8 cellular contexts compared by ENCODE assay signal in the genomic region with DNA sequence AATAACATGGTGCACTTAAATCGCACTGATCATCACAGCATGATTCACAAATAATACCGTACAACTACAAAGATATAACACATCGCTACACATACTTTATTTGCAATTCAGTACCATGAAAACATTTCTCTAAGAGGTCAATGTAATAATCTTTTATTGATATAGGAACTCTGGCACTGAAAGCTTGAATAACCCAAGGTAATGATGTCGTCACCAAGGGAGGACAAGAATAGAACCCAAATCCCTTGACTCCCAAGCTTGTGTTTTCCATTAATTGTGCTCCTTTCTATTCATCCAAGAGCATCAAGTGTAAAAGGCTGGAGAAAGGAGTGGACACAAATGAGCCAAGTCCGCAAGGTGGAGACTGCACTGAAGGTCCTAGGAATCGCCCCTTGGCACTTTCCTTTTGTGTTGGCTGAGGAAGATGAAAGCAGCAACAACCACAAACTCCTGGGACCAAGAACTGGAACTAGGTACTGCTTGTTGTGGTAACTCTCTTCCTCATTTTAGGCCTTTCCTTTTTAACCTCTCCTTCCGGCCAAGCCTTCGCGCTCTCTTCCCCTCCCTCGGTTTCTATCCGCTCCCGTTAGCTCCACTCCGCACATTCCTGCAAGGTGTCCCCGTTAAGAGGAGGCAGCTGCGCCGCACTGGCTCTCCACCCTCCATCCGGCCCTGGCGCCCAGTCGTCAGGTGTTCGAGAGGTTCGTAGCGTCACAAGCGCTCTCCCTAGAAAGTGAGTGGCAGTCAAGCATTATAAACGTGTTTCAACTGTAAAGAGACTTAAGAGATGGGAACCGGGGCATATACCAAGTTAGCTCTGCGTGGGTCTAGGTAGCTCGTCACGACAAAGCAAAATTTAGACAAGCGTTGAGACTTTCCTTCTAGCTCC. TPM values are rescaled to one million over a fixed set of nuclear protein-coding genes. Genes with fewer than 3 reads are reported as not detected.
DNase-seq lines count a peak whose midpoint lies in the region; ATAC-seq and TF ChIP-seq lines count a peak whose summit lies in the region.

No MANE protein-coding gene starts in this region.

- in situ Hi-C loops in KBM-7 (cut with MboI; ENCODE audit: low pct_unique_long_range_greater_than_20kb, low sequenced_read_pairs), result no loop called here

- peaks cover 13% of the 10 kb centered on the region for H3K4me1 Mint-ChIP-seq in type B pancreatic cell (ENCODE audit: unreplicated experiment)

- no peak overlapping the region for H3K14ac ChIP-seq in mesenchymal stem cell (ENCODE audit: low read length in 2 of 2)

- H3F3A ChIP-seq in SU-DHL-6 (ENCODE audit: insufficient read depth), result peaks cover 16% of the 10 kb centered on the region

- H3K9ac ChIP-seq in SU-DHL-6 (ENCODE audit: low read length) (peak overlapping the region; percentile 77), mesenchymal stem cell (ENCODE audit: low read length) (peak overlapping the region; percentile 96)

- H2BK5ac ChIP-seq in mesenchymal stem cell (ENCODE audit: low read depth, low read length, poor library complexity, severe bottlenecking), result no peak overlapping the region

- no peaks in the 10 kb centered on the region for H3K9me3 ChIP-seq in SU-DHL-6 (ENCODE audit: insufficient read depth, low read length)
- H3K9me3 ChIP-seq in ectodermal cell (ENCODE audit: control insufficient read depth, low read length), result no peaks in the 10 kb centered on the region
- H3K9me3 ChIP-seq in mesenchymal stem cell (ENCODE audit: control insufficient read depth, low read length), result no peaks in the 10 kb centered on the region

- no peaks in the 10 kb centered on the region for H3K9me3 Mint-ChIP-seq in type B pancreatic cell

- H3K79me1 ChIP-seq in mesenchymal stem cell (replicated peaks; ENCODE audit: low read length, poor library complexity, severe bottlenecking), result no peaks in the 10 kb centered on the region

- H4K8ac ChIP-seq in mesenchymal stem cell (ENCODE audit: low read length), result peak overlapping the region; percentile 85

- H3K4me2 ChIP-seq in SU-DHL-6 (ENCODE audit: low read depth, low read length, poor library complexity, severe bottlenecking) (peak overlapping the region; percentile 87), mesenchymal stem cell (ENCODE audit: low read length, poor library complexity, severe bottlenecking) (peak overlapping the region; percentile 72)

- ATAC-seq in GM21717 (IDR thresholded peaks at IDR 0.05; ENCODE audit: unreplicated experiment), result peak; percentile 40

- H3K27me3 Mint-ChIP-seq in type B pancreatic cell, result peaks cover 22% of the 10 kb centered on the region

- H3K36me3 Mint-ChIP-seq in type B pancreatic cell, result no peaks in the 10 kb centered on the region

- TF ChIP-seq CTCF in SU-DHL-6 (IDR thresholded peaks at IDR 0.05; ENCODE audit: insufficient read depth, low read length, poor library complexity, severe bottlenecking) (no peak), type B pancreatic cell (conservative IDR thresholded peaks at IDR 0.05) (no peak)

- peak overlapping the region; percentile 66 to 83 for H3K4ac ChIP-seq in mesenchymal stem cell (ENCODE audit: low read depth in 1 of 2, low read length in 2 of 2)

- H3K27ac Mint-ChIP-seq in type B pancreatic cell, result peak overlapping the region; percentile 98

- H3K27ac ChIP-seq in SU-DHL-6 (ENCODE audit: low read depth, low read length) (peak overlapping the region; percentile 89), ectodermal cell (ENCODE audit: insufficient read depth, low read depth, low read length, poor library complexity, severe bottlenecking) (peak overlapping the region; percentile 97), mesenchymal stem cell (ENCODE audit: low read length, poor library complexity, severe bottlenecking) (peak overlapping the region; percentile 66)

- peaks cover 5% of the 10 kb centered on the region; the same call in 1 of the 2 replicates for H3K36me3 ChIP-seq in SU-DHL-6 (ENCODE audit: low read length)
- H3K36me3 ChIP-seq in ectodermal cell (ENCODE audit: control insufficient read depth, insufficient read depth, low read length), result no peaks in the 10 kb centered on the region
- H3K36me3 ChIP-seq in mesenchymal stem cell (ENCODE audit: control insufficient read depth in 1 of 2, insufficient read depth in 2 of 2, low read depth in 1 of 2, low read length in 2 of 2), result no peaks in the 10 kb centered on the region

- peaks cover 9% of the 10 kb centered on the region for H3K4me1 ChIP-seq in ectodermal cell (ENCODE audit: control insufficient read depth, insufficient read depth, low read length)
- H3K4me1 ChIP-seq in mesenchymal stem cell (ENCODE audit: control insufficient read depth, insufficient read depth, low read depth, low read length), result peaks cover 4% of the 10 kb centered on the region

- no peak overlapping the region for H2BK15ac ChIP-seq in mesenchymal stem cell (ENCODE audit: low read depth, poor library complexity, severe bottlenecking)

- peak overlapping the region; percentile 34 to 81 for H3K18ac ChIP-seq in mesenchymal stem cell (ENCODE audit: low read depth in 1 of 2, low read length in 2 of 2)

- H4K91ac ChIP-seq in mesenchymal stem cell (ENCODE audit: low read length), result peak overlapping the region; percentile 60

- H4K20me1 ChIP-seq in SU-DHL-6 (ENCODE audit: low read depth, low read length), result peaks cover 30% of the 10 kb centered on the region

- H2AK5ac ChIP-seq in mesenchymal stem cell (ENCODE audit: low read length, severe bottlenecking), result no peak overlapping the region

- no peak overlapping the region for H3K23ac ChIP-seq in mesenchymal stem cell (ENCODE audit: low read length in 2 of 2)

- peak overlapping the region; percentile 80 for H2AFZ ChIP-seq in SU-DHL-6 (ENCODE audit: low read depth, low read length, severe bottlenecking)
- peak overlapping the region; percentile 68 for H2AFZ ChIP-seq in mesenchymal stem cell (ENCODE audit: low read depth, low read length)

- H3K4me3 ChIP-seq in SU-DHL-6 (ENCODE audit: insufficient read depth, low read length, poor library complexity, severe bottlenecking), result peak overlapping the region; percentile 90
- H3K4me3 ChIP-seq in ectodermal cell (ENCODE audit: insufficient read depth, low read depth, low read length), result peak overlapping the region; percentile 94
- peak overlapping the region; percentile 63 to 95 for H3K4me3 ChIP-seq in mesenchymal stem cell (ENCODE audit: insufficient read depth in 1 of 2, low read depth in 1 of 2, low read length in 2 of 2)

- peak overlapping the region; percentile 98 for H3K4me3 Mint-ChIP-seq in type B pancreatic cell

- 16 to 17% methylated on average over 29 of the region's 29 CpGs for WGBS in ectodermal cell, 2 experiments
- 14% methylated on average over 28 of the region's 29 CpGs for WGBS in mesenchymal stem cell

- no peaks in the 10 kb centered on the region for H3K9me2 ChIP-seq in SU-DHL-6 (replicated peaks; ENCODE audit: insufficient read depth, low read length)

- no peak overlapping the region for H2BK120ac ChIP-seq in mesenchymal stem cell (ENCODE audit: low read depth, low read length)

- no peak overlapping the region for H2BK12ac ChIP-seq in mesenchymal stem cell (ENCODE audit: low read length in 2 of 2)

- DNase-seq in NCI-H2171 (lab: John Stamatoyannopoulos, UW), result peak; percentile 82
- no peak for DNase-seq in NCI-H2171 treated with DMSO at 0.1 percent for 48 hours (lab: John Stamatoyannopoulos, UW)
- DNase-seq in KBM-7, result peak; percentile 91
- DNase-seq in mesenchymal stem cell, result no peak
- no peak for DNase-seq in type B pancreatic cell (ENCODE audit: extremely low spot score, unreplicated experiment)

- H3K27me3 ChIP-seq in SU-DHL-6 (ENCODE audit: low read length), result no peaks in the 10 kb centered on the region
- H3K27me3 ChIP-seq in ectodermal cell (ENCODE audit: control insufficient read depth, insufficient read depth, low read length, poor library complexity, severe bottlenecking), result no peaks in the 10 kb centered on the region
- no peaks in the 10 kb centered on the region for H3K27me3 ChIP-seq in mesenchymal stem cell (ENCODE audit: control insufficient read depth in 1 of 2, insufficient read depth in 1 of 2, low read length in 2 of 2)

- peaks cover 40% of the 10 kb centered on the region for H3K79me2 ChIP-seq in SU-DHL-6 (ENCODE audit: insufficient read depth, low read length)

RNA-seq across cellular contexts. Expression of gene CBLL1, which starts 1.0 kb away (rescaled TPM):
- polyA plus RNA-seq in ectodermal cell (2013, experiment 1 of 4), result 36.6 TPM
- 38.9 TPM for polyA plus RNA-seq in ectodermal cell (2013, experiment 2 of 4)
- polyA plus RNA-seq in ectodermal cell (2013, experiment 3 of 4), result 36.7 TPM
- polyA plus RNA-seq in ectodermal cell (2013, experiment 4 of 4), result 37.9 TPM
- 26.8 TPM for polyA plus RNA-seq in mesenchymal stem cell (2013, experiment 1 of 2)
- 25.0 TPM for polyA plus RNA-seq in mesenchymal stem cell (2013, experiment 2 of 2)
- 25.0 and 28.3 TPM in 2 replicates for total RNA-seq in type B pancreatic cell (ENCODE audit: low replicate concordance)

Comparison
In these comparisons a context has a peak if more than half of its experiments do, and no peak if none do; other contexts are left out.
1. DNase-seq: peak in NCI-H2171 (single experiment) and KBM-7 (single experiment); none in NCI-H2171 treated with DMSO at 0.1 percent for 48 hours (single experiment), mesenchymal stem cell (single experiment) and type B pancreatic cell (single experiment).
2. Peak in every context shown above with its lines, with median percentiles within 50 percentile points of each other: H3K27ac ChIP-seq and H3K4me3 ChIP-seq.